In genomic region chr7:99420213-99420612, GRCh38 we compare ENCODE assay signal across 16 cellular contexts.
"Had no signal": no experiment of that assay in that cellular context is flagged by ENCODE, and none has a peak within 500 bp of the region (broad histone marks: within the 10 kb centered on the region; RNA-seq: fewer than 3 reads in every experiment).

No MANE protein-coding gene starts in this region.

- H3K9me3 Mint-ChIP-seq: activated CD8-positive, alpha-beta T cell treated with anti-CD3 and anti-CD28 coated beads for 36 hours; naive thymus-derived CD8-positive, alpha-beta T cell had no signal

- H3K27ac Mint-ChIP-seq: activated CD8-positive, alpha-beta T cell treated with anti-CD3 and anti-CD28 coated beads for 36 hours; activated naive CD8-positive, alpha-beta T cell had no signal

- DNase-seq: activated CD4-positive, alpha-beta T cell treated with anti-CD3 and anti-CD28 coated beads for 48 hours; activated CD4-positive, CD25-positive, alpha-beta regulatory T cell; activated CD8-positive, alpha-beta T cell treated with anti-CD3 and anti-CD28 coated beads for 36 hours; activated effector memory CD4-positive, alpha-beta T cell treated with Interleukin-2 at 50 U/mL for 16 hours; activated T-cell treated with anti-CD3 and anti-CD28 coated beads, Interleukin-2, amount 50 U/mL, for 1 hour; dermis blood vessel endothelial cell; effector memory CD4-positive, alpha-beta T cell; mesenchymal stem cell; spleen; stimulated activated CD4-positive, alpha-beta T cell treated with anti-CD3 and anti-CD28 coated beads, Interleukin-4, amount 100 ng/mL, for 4 hours; stimulated activated naive B cell treated with anti-CD40 and anti-IgM and Interleukin-4, amounts not matched to agents 10 μg/mL and 1 μg/mL and 100 μg/mL, for 72 hours; SW 1271; tibial artery had no signal

- H3K4me3 Mint-ChIP-seq: activated CD8-positive, alpha-beta T cell treated with anti-CD3 and anti-CD28 coated beads for 36 hours; activated naive CD8-positive, alpha-beta T cell; naive thymus-derived CD8-positive, alpha-beta T cell; stimulated activated naive B cell treated with anti-CD40 and anti-IgM and Interleukin-4, amounts not matched to agents 10 μg/mL and 1 μg/mL and 100 μg/mL, for 72 hours had no signal

- ATAC-seq: activated CD8-positive, alpha-beta T cell treated with anti-CD3 and anti-CD28 coated beads for 36 hours; stimulated activated naive B cell treated with anti-CD40 and anti-IgM and Interleukin-4, amounts not matched to agents 10 μg/mL and 1 μg/mL and 100 μg/mL, for 72 hours had no signal

- H3K9me3 ChIP-seq: neutrophil, spleen, tibial artery had no signal

- H3K27me3 Mint-ChIP-seq: activated CD8-positive, alpha-beta T cell treated with anti-CD3 and anti-CD28 coated beads for 36 hours; activated naive CD8-positive, alpha-beta T cell; naive thymus-derived CD8-positive, alpha-beta T cell; stimulated activated naive B cell treated with anti-CD40 and anti-IgM and Interleukin-4, amounts not matched to agents 10 μg/mL and 1 μg/mL and 100 μg/mL, for 72 hours had no signal
